ENCODE assay signal across 18 cellular contexts in genomic region chr5:68230285-68230684, GRCh38.
"Had no signal": no experiment of that assay in that cellular context is flagged by ENCODE, and none has a peak within 500 bp of the region (broad histone marks: within the 10 kb centered on the region; RNA-seq: fewer than 3 reads in every experiment).

No MANE protein-coding gene starts in this region.

- H3K36me3 ChIP-seq: colonic mucosa, neural progenitor cell, ovary had no signal

- DNase-seq: activated CD4-positive, alpha-beta T cell treated with anti-CD3 and anti-CD28 coated beads, Interleukin-2, amount 50 U/mL, for 48 hours; activated CD8-positive, alpha-beta memory T cell treated with anti-CD3 and anti-CD28 coated beads, Interleukin-2, amount 10 ng/mL, durations not matched to agents 7 days and 5 days; activated effector memory CD4-positive, alpha-beta T cell treated with Interleukin-2 at 50 U/mL for 16 hours; activated naive CD8-positive, alpha-beta T cell treated with anti-CD3 and anti-CD28 coated beads for 36 hours; activated T-cell treated with anti-CD3 and anti-CD28 coated beads, Interleukin-2, amount 50 U/mL, for 24 hours; colonic mucosa; effector memory CD4-positive, alpha-beta T cell; ovary; retina; SIG-M5; stimulated activated CD4-positive, alpha-beta T cell treated with anti-CD3 and anti-CD28 coated beads, Interleukin-15, amount 100 ng/mL, for 24 hours; stimulated activated CD4-positive, alpha-beta T cell treated with anti-CD3 and anti-CD28 coated beads, Interleukin-4, amount 100 ng/mL, for 4 hours; stomach had no signal

- H3K27ac Mint-ChIP-seq: activated CD8-positive, alpha-beta memory T cell treated with anti-CD3 and anti-CD28 coated beads, Interleukin-2, amount 10 ng/mL, durations not matched to agents 7 days and 5 days; neural progenitor cell had no signal

- H3K27me3 ChIP-seq: ascending aorta, colonic mucosa, hepatocyte, neural progenitor cell, ovary, stomach, tibial nerve had no signal

- H3K9me3 Mint-ChIP-seq: activated naive CD8-positive, alpha-beta T cell treated with anti-CD3 and anti-CD28 coated beads for 36 hours; activated T-cell treated with anti-CD3 and anti-CD28 coated beads, Interleukin-2, amount 50 U/mL, for 24 hours; neural progenitor cell had no signal

- H3K27ac ChIP-seq: ascending aorta, colonic mucosa, hepatocyte, neural progenitor cell, ovary, stomach had no signal

- H3K9me3 ChIP-seq: ascending aorta, colonic mucosa, ovary, stomach, tibial nerve had no signal

- H3K27me3 Mint-ChIP-seq: activated CD8-positive, alpha-beta memory T cell treated with anti-CD3 and anti-CD28 coated beads, Interleukin-2, amount 10 ng/mL, durations not matched to agents 7 days and 5 days; activated naive CD8-positive, alpha-beta T cell treated with anti-CD3 and anti-CD28 coated beads for 36 hours; activated T-cell treated with anti-CD3 and anti-CD28 coated beads, Interleukin-2, amount 50 U/mL, for 24 hours had no signal

- H3K4me3 ChIP-seq: colonic mucosa, hepatocyte, neural progenitor cell, ovary, stomach had no signal

- ATAC-seq: activated CD4-positive, CD25-positive, alpha-beta regulatory T cell treated with anti-CD3 and anti-CD28 coated beads, Interleukin-2, amount 50 U/mL, for 24 hours; activated CD8-positive, alpha-beta memory T cell treated with anti-CD3 and anti-CD28 coated beads, Interleukin-2, amount 10 ng/mL, durations not matched to agents 7 days and 5 days had no signal

- H3K4me3 Mint-ChIP-seq: activated CD8-positive, alpha-beta memory T cell treated with anti-CD3 and anti-CD28 coated beads, Interleukin-2, amount 10 ng/mL, durations not matched to agents 7 days and 5 days; activated naive CD8-positive, alpha-beta T cell treated with anti-CD3 and anti-CD28 coated beads for 36 hours; activated T-cell treated with anti-CD3 and anti-CD28 coated beads, Interleukin-2, amount 50 U/mL, for 24 hours; neural progenitor cell had no signal
